In the genomic region with DNA sequence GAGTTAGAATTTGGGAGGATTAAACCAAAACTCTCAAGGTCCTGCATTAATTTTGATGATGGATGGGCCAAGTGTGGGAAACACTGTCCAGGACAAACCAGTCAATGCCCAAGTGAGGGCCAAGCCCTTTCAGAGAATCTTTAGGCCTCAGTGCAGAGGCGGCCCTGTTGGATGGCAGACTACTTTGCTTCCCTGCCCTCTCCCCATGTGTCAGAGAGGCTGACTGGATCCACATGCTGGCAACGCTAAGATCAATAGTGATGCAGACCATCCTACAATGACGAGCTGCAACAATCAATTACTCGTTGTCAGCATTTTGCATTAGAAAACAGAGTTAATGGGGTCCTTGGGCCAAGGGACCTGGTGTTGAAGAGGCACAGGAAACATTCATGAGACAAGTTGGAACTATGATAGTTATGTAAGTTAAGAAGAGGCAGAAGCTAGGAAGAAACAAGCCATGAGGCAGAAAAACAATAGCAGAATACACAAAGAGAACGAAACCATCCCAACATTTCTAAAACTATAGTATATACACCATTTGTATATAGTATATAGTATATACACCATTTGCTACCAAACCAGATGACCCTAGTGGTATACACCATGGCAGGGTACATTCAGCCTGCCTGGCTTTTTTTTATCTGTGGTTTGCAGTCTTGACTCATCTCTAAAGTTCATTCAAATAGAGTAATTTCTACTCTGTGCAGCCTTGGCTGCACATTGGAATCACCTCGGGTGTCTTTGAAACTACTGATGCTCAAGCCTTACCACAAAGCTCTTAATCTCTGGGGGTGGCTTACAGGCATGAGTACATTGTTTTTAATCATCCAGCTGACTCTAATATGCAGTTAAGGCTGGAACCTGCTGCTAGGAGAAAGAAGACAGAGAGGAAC, we compare ENCODE assay signal across 15 cellular contexts.
DNase-seq lines count a peak whose midpoint lies in the region; ATAC-seq and TF ChIP-seq lines count a peak whose summit lies in the region.
"Had no signal": no experiment of that assay in that cellular context is flagged by ENCODE, and none has a peak within 500 bp of the region (broad histone marks: within the 10 kb centered on the region; RNA-seq: fewer than 3 reads in every experiment).

No MANE protein-coding gene starts in this region.

- H3K27me3 ChIP-seq in foreskin keratinocyte: no peaks in the 10 kb centered on the region
- peaks cover 0 to 1% of the 10 kb centered on the region in 2 donors for H3K27me3 ChIP-seq in aorta (ENCODE audit: control insufficient read depth in 1 of 2, insufficient read depth in 2 of 2, low read length in 1 of 2)
- H3K27me3 ChIP-seq: neutrophil, transverse colon had no signal

- H3K27me3 Mint-ChIP-seq in T-helper 17 cell: no peaks in the 10 kb centered on the region

- DNase-seq in amniotic epithelial cell (ENCODE audit: low read depth) (peak; percentile 41), NCI-H2029 (lab: John Stamatoyannopoulos, UW) (no peak), T-helper 17 cell (no peak), foreskin keratinocyte (no peak), aorta (no peak)
- DNase-seq: anterior cingulate cortex, islet precursor cell, NCI-H1930, SHP77 treated with DMSO at 0.1 percent for 48 hours, transverse colon had no signal

- H3K27ac Mint-ChIP-seq in T-helper 17 cell: no peak overlapping the region

- no peak overlapping the region for H3K4me3 ChIP-seq in aorta (ENCODE audit: low read length in 2 of 2)
- H3K4me3 ChIP-seq: transverse colon had no signal

- no peaks in the 10 kb centered on the region for H3K36me3 ChIP-seq in aorta (ENCODE audit: control insufficient read depth in 1 of 2, insufficient read depth in 2 of 2, low read length in 1 of 2)
- H3K36me3 ChIP-seq: neutrophil, transverse colon had no signal

- H3K4me1 Mint-ChIP-seq in T-helper 17 cell: no peaks in the 10 kb centered on the region

- H3K27ac ChIP-seq in foreskin keratinocyte: no peak overlapping the region
- no peak overlapping the region for H3K27ac ChIP-seq in aorta (ENCODE audit: low read depth in 1 of 2, low read length in 2 of 2)
- H3K27ac ChIP-seq: neutrophil, transverse colon had no signal

- WGBS in aorta, 2 donors: 80 to 81% methylated on average over 6 of the region's 6 CpGs

- H3K4me3 Mint-ChIP-seq in T-helper 17 cell: no peak overlapping the region

- no peaks in the 10 kb centered on the region for H3K9me3 ChIP-seq in T-helper 17 cell (ENCODE audit: control insufficient read depth, low read length, poor library complexity, severe bottlenecking)
- peaks cover 2% of the 10 kb centered on the region for H3K9me3 ChIP-seq in aorta (ENCODE audit: control insufficient read depth, low read length)
- H3K9me3 ChIP-seq: neutrophil, transverse colon had no signal

- TF ChIP-seq CTCF in foreskin keratinocyte (conservative IDR thresholded peaks at IDR 0.05): no peak

- peak; percentile 86 for ATAC-seq in GM18511 (IDR thresholded peaks at IDR 0.05; ENCODE audit: unreplicated experiment)
- ATAC-seq in GM21390 (IDR thresholded peaks at IDR 0.05; ENCODE audit: unreplicated experiment): peak; percentile 90
- peak; percentile 90 for ATAC-seq in HG03095 (IDR thresholded peaks at IDR 0.05; ENCODE audit: unreplicated experiment)
- ATAC-seq in T-helper 17 cell: no peak
- no peak for ATAC-seq in foreskin keratinocyte
- no peak for ATAC-seq in aorta (ENCODE audit: low FRiP score)
- ATAC-seq: esophagus mucosa had no signal

- no peaks in the 10 kb centered on the region for H3K4me1 ChIP-seq in foreskin keratinocyte
- H3K4me1 ChIP-seq in aorta (ENCODE audit: control insufficient read depth in 1 of 2, insufficient read depth in 2 of 2, low read length in 2 of 2): no peaks in the 10 kb centered on the region
- H3K4me1 ChIP-seq: transverse colon had no signal

- no peaks in the 10 kb centered on the region for H3K36me3 Mint-ChIP-seq in T-helper 17 cell (ENCODE audit: low read depth)

- intact Hi-C loops in aorta (cut with DNase I): no loop called here

Comparison
In these comparisons a context has a peak if more than half of its experiments do, and no peak if none do; other contexts are left out.
1. ATAC-seq: peak in GM18511 (single experiment), GM21390 (single experiment) and HG03095 (single experiment); none in T-helper 17 cell (single experiment), foreskin keratinocyte (single experiment) and aorta (single experiment).